22 cellular contexts compared by ENCODE assay signal in the genomic region with DNA sequence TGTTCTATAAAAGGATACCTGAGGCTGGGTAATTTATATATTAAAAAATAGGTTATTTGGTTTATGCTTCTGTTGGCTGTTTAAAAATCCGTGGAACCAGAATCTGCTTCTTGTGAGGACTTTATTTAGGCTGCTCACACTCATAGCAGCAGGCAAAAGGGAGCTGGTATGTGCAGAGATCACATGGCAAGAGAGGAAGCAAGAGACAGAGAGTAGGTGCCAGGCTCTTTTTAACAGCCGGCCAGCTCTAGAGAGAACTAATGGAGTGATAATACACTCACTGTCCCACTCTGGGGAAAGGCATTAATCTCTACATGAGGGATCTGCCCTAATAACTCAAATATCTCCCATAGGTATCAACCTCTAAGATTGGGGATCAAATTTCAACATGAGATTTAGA.
"Had no signal": no experiment of that assay in that cellular context is flagged by ENCODE, and none has a peak within 500 bp of the region (broad histone marks: within the 10 kb centered on the region; RNA-seq: fewer than 3 reads in every experiment).

No MANE protein-coding gene starts in this region.

- H3K4me1 ChIP-seq: prostate gland, thyroid gland had no signal

- DNase-seq: activated CD4-positive, alpha-beta memory T cell treated with anti-CD3 and anti-CD28 coated beads, Interleukin-2, amount 10 ng/mL, durations not matched to agents 7 days and 5 days; activated CD4-positive, alpha-beta T cell treated with anti-CD3 and anti-CD28 coated beads, Interleukin-2, amount 10 ng/mL, durations not matched to agents 24 days and 14 days; activated gamma-delta T cell treated with Interleukin-2 at 50 U/mL for 16 hours; activated T-cell treated with anti-CD3 and anti-CD28 coated beads, Interleukin-2, amount 50 U/mL, for 72 hours; anterior cingulate cortex; caudate nucleus; dermis blood vessel endothelial cell; effector CD8-positive, alpha-beta T cell; glutamatergic neuron; hypothalamus; islet precursor cell; left colon; naive thymus-derived CD4-positive, alpha-beta T cell; ovary; stimulated activated CD4-positive, alpha-beta T cell treated with anti-CD3 and anti-CD28 coated beads, Interleukin-12 subunit alpha, Interleukin-12 subunit beta, amount 100 ng/mL, for 4 hours; stimulated activated CD4-positive, alpha-beta T cell treated with anti-CD3 and anti-CD28 coated beads, Interleukin-4, amount 100 ng/mL, for 4 hours; stimulated activated naive CD8-positive, alpha-beta T cell treated with anti-CD3 and anti-CD28 coated beads, Interleukin-15, Interleukin-2, amounts not matched to agents 100 U/mL and 50 U/mL, for 24 hours; thyroid gland had no signal

- H3K4me3 ChIP-seq: lung, ovary, prostate gland, thyroid gland had no signal

- H3K36me3 ChIP-seq: neutrophil, ovary, prostate gland, thyroid gland had no signal

- H3K27me3 ChIP-seq: neutrophil, ovary, thyroid gland had no signal

- H3K27ac ChIP-seq: neutrophil, ovary, prostate gland, thyroid gland had no signal

- ATAC-seq: activated CD4-positive, CD25-positive, alpha-beta regulatory T cell treated with anti-CD3 and anti-CD28 coated beads, Interleukin-2, amount 50 U/mL, for 24 hours; activated T-cell treated with anti-CD3 and anti-CD28 coated beads, Interleukin-2, amount 50 U/mL, for 72 hours; left colon; naive thymus-derived CD4-positive, alpha-beta T cell; stimulated activated naive CD8-positive, alpha-beta T cell treated with anti-CD3 and anti-CD28 coated beads, Interleukin-15, Interleukin-2, amounts not matched to agents 100 U/mL and 50 U/mL, for 24 hours had no signal

- H3K9me3 ChIP-seq: ovary, prostate gland, thyroid gland had no signal
